In genomic region chr9:124197177-124198095, GRCh38 we compare ENCODE assay signal across 1 cellular context.
TF ChIP-seq lines count a peak whose summit lies in the region.

No MANE protein-coding gene starts in this region.

TF ChIP-seq in K562, 482 proteins besides CTCF, POLR2A, EP300 and RAD21 (continued from another document and continues in another):
- TF ChIP-seq CHD7 (IDR thresholded peaks at IDR 0.05; ENCODE audit: low read depth, low read length) (no peak), ZZZ3 (IDR thresholded peaks at IDR 0.05) (no peak), SMAD3 (CRISPR knock-in tag; conservative IDR thresholded peaks at IDR 0.05) (no peak), PKNOX1 (IDR thresholded peaks at IDR 0.05) (0 out of 2 replicates have a peak, but pooled peaks have one; percentile 20), SIRT6 (IDR thresholded peaks at IDR 0.05; ENCODE audit: low read depth, low read length) (no peak), USF1 (CRISPR knock-in tag; IDR thresholded peaks at IDR 0.05) (0 out of 2 replicates have a peak, but pooled peaks have one; percentile 12), NFRKB (IDR thresholded peaks at IDR 0.05; ENCODE audit: low read depth) (no peak), BMI1 (IDR thresholded peaks at IDR 0.05; ENCODE audit: low read length) (no peak), HDAC3 (IDR thresholded peaks at IDR 0.05; ENCODE audit: borderline replicate concordance, partially characterized antibody) (no peak), KDM4B (IDR thresholded peaks at IDR 0.05; ENCODE audit: borderline replicate concordance in 2 of 2, low read depth in 1 of 2) (no peak), ZBTB17 (CRISPR knock-in tag; IDR thresholded peaks at IDR 0.05) (peak; percentile 41; the same call in 1 of the 2 replicates), SETDB1 (IDR thresholded peaks at IDR 0.05; ENCODE audit: low read length) (no peak), ZBED1 (IDR thresholded peaks at IDR 0.05) (no peak), CSDE1 (IDR thresholded peaks at IDR 0.05) (no peak), ATF4 (CRISPR knock-in tag; IDR thresholded peaks at IDR 0.05) (0 out of 2 replicates have a peak, but pooled peaks have one; percentile 15), ILK (tag; IDR thresholded peaks at IDR 0.05; ENCODE audit: borderline replicate concordance, low read depth) (no peak), NUFIP1 (IDR thresholded peaks at IDR 0.05; ENCODE audit: partially characterized antibody) (no peak), ZFX (CRISPR knock-in tag; IDR thresholded peaks at IDR 0.05) (no peak), PHTF2 (CRISPR knock-in tag; IDR thresholded peaks at IDR 0.05) (no peak), CXXC5 (CRISPR knock-in tag; IDR thresholded peaks at IDR 0.05) (no peak), BCOR (IDR thresholded peaks at IDR 0.05) (no peak), E2F8 (IDR thresholded peaks at IDR 0.05; ENCODE audit: low read depth, partially characterized antibody) (no peak), FOXK1 (CRISPR knock-in tag; IDR thresholded peaks at IDR 0.05; ENCODE audit: borderline replicate concordance) (no peak), ELF1 (tag; IDR thresholded peaks at IDR 0.05) (peak; percentile 69; the same call in 1 of the 2 replicates)
- TF ChIP-seq, protein P1, sequence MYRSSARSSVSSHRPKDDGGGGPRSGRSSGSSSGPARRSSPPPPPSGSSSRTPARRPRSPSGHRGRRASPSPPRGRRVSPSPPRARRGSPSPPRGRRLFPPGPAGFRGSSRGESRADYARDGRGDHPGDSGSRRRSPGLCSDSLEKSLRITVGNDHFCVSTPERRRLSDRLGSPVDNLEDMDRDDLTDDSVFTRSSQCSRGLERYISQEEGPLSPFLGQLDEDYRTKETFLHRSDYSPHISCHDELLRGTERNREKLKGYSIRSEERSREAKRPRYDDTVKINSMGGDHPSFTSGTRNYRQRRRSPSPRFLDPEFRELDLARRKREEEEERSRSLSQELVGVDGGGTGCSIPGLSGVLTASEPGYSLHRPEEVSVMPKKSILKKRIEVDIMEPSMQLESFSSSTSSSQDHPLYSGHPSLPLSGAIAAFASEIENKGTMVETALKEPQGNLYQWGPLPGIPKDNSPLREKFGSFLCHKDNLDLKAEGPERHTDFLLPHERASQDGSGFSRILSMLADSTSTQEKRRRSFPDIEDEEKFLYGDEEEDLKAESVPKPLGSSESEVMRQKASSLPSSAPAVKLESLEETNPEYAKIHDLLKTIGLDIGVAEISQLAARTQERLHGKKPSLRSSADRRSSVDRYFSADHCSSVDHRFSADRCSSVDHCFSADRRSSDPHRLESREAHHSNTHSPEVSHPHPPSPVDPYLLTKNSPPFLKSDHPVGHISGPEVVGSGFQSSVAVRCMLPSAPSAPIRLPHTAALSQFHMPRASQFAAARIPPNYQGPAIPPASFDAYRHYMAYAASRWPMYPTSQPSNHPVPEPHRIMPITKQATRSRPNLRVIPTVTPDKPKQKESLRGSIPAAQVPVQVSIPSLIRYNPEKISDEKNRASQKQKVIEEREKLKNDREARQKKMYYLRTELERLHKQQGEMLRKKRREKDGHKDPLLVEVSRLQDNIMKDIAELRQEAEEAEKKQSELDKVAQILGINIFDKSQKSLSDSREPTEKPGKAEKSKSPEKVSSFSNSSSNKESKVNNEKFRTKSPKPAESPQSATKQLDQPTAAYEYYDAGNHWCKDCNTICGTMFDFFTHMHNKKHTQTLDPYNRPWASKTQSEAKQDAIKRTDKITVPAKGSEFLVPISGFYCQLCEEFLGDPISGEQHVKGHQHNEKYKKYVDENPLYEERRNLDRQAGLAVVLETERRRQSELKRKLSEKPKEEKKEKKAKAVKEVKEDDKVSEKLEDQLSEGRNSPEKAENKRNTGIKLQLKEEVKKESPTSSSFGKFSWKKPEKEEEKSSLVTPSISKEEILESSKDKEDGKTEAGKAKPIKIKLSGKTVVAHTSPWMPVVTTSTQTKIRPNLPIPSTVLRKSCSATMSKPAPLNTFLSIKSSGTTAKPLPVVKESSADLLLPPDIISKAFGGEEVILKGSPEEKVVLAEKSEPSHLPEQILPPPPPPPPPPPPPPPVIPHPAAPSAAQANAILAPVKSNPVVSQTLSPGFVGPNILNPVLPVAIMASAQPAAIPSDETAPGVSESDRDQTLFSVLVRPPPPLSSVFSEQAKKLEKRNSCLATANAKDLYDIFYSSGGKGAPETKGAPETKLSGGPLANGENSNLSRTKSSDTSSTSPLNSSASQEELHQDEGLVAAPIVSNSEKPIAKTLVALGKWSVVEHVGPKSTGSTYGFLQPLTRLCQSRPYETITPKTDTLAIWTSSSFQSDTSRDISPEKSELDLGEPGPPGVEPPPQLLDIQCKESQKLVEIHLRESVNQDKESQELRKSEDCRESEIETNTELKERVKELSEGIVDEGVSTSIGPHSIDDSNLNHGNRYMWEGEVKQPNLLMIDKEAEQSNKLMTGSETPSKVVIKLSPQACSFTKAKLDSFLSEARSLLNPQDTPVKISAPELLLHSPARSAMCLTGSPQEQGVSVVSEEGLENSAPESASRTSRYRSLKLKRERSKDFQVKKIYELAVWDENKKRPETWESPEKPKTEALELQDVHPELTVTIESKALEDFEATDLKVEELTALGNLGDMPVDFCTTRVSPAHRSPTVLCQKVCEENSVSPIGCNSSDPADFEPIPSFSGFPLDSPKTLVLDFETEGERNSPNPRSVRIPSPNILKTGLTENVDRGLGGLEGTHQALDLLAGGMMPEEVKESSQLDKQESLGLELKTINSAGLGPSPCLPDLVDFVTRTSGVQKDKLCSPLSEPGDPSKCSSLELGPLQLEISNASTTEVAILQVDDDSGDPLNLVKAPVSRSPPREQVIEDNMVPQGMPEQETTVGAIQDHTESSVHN (IDR thresholded peaks at IDR 0.05; ENCODE audit: borderline replicate concordance in 1 of 2, low read depth in 1 of 2): no peak
- TF ChIP-seq, protein P2, sequence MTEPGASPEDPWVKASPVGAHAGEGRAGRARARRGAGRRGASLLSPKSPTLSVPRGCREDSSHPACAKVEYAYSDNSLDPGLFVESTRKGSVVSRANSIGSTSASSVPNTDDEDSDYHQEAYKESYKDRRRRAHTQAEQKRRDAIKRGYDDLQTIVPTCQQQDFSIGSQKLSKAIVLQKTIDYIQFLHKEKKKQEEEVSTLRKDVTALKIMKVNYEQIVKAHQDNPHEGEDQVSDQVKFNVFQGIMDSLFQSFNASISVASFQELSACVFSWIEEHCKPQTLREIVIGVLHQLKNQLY (CRISPR knock-in tag; conservative IDR thresholded peaks at IDR 0.05): no peak
- TF ChIP-seq, protein P3, sequence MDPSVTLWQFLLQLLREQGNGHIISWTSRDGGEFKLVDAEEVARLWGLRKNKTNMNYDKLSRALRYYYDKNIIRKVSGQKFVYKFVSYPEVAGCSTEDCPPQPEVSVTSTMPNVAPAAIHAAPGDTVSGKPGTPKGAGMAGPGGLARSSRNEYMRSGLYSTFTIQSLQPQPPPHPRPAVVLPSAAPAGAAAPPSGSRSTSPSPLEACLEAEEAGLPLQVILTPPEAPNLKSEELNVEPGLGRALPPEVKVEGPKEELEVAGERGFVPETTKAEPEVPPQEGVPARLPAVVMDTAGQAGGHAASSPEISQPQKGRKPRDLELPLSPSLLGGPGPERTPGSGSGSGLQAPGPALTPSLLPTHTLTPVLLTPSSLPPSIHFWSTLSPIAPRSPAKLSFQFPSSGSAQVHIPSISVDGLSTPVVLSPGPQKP (CRISPR knock-in tag; IDR thresholded peaks at IDR 0.05): no peak
